Comparison of ENCODE assay signal across 8 cellular contexts in the genomic region with DNA sequence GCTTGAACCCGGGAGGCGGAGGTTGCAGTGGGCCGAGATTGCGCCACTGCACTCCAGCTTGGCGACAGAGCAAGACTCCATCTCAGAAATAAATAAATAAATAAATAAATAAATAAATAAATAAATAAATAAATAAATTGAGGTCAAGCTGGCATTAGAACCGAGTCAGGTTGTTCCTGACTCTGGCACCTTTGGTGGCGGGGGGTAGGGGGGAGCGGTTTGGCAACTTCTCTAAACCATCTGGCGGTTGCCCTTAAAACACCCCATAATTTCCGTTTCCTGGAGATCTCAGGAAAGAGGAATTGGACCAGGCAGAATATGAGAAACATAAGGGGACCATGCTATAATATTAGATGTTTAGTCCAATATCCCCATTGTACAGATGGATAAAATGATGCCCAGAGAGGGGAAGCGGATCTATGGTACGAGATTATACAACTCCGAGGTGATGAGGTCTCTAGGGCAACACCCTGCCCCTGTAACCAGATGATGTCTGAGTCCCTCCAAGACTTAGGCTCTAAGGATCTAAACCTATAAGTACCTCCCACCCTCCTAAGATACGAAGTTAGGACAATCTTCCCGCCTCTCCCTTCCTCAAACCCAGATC. TPM values are rescaled to one million over a fixed set of nuclear protein-coding genes. Genes with fewer than 3 reads are reported as not detected.
DNase-seq lines count a peak whose midpoint lies in the region; FAIRE-seq and TF ChIP-seq lines count a peak whose summit lies in the region.

No MANE protein-coding gene starts in this region.

- no peaks in the 10 kb centered on the region for H3K79me2 ChIP-seq in KMS-11 (ENCODE audit: insufficient read depth, low read depth)

- peaks cover 17% of the 10 kb centered on the region for H3K27me3 Mint-ChIP-seq in brain
- no peaks in the 10 kb centered on the region for H3K27me3 Mint-ChIP-seq in mesothelial cell of epicardium (ENCODE audit: low read depth)

- H3K36me3 ChIP-seq in KMS-11 (ENCODE audit: insufficient read depth), result no peaks in the 10 kb centered on the region

- TF ChIP-seq CTCF in C4-2B (conservative IDR thresholded peaks at IDR 0.05), result no peak; the same call in 1 of the 2 replicates
- TF ChIP-seq CTCF in KMS-11 (conservative IDR thresholded peaks at IDR 0.05; ENCODE audit: low read depth, low read length), result no peak
- no peak for TF ChIP-seq CTCF in brain (conservative IDR thresholded peaks at IDR 0.05)
- no peak for TF ChIP-seq CTCF in mesothelial cell of epicardium (IDR thresholded peaks at IDR 0.05; ENCODE audit: unreplicated experiment)

- H3K4me3 ChIP-seq in KMS-11 (IDR thresholded peaks at IDR 0.05; ENCODE audit: insufficient read depth, low read depth, low read length), result no peak overlapping the region

- H3K36me3 Mint-ChIP-seq in brain, result peaks cover 4% of the 10 kb centered on the region
- peaks cover 2% of the 10 kb centered on the region for H3K36me3 Mint-ChIP-seq in mesothelial cell of epicardium

- H3K4me1 Mint-ChIP-seq in brain, result peaks cover 45% of the 10 kb centered on the region
- peaks cover 6% of the 10 kb centered on the region for H3K4me1 Mint-ChIP-seq in mesothelial cell of epicardium

- H3K4me3 Mint-ChIP-seq in brain (peak overlapping the region; percentile 90 to 97 (median 97)), mesothelial cell of epicardium (peak overlapping the region; percentile 90)

- H3K27me3 ChIP-seq in KMS-11 (ENCODE audit: insufficient read depth, low read depth), result no peaks in the 10 kb centered on the region

- peak overlapping the region; percentile 36 for H3K4me2 ChIP-seq in KMS-11

- H3K27ac Mint-ChIP-seq in brain (peak overlapping the region; percentile 89 to 97 (median 96)), mesothelial cell of epicardium (peak overlapping the region; percentile 63)

- H3K9me3 Mint-ChIP-seq in brain (peaks cover 0 to 6% (median 0%) of the 10 kb centered on the region in 5 experiments), mesothelial cell of epicardium (no peaks in the 10 kb centered on the region)

- FAIRE-seq in urothelium cell line (lab: Jason Lieb, UNC), result no peak

- H3K4me1 ChIP-seq in KMS-11 (ENCODE audit: low read depth, poor library complexity, severe bottlenecking), result peaks cover 18% of the 10 kb centered on the region

- intact Hi-C loops in posterior cingulate gyrus (cut with DNase I), result loop anchor here (5.0 kb wide), 2 partner anchors 406 to 456 kb away; no protein-coding TSS in a partner anchor

- peak overlapping the region; percentile 98 for H3K9ac ChIP-seq in KMS-11

- DNase-seq in mesothelial cell of epicardium (ENCODE audit: low spot score in 2 of 2, unreplicated experiment in 2 of 2) (no peak), urothelium cell line (ENCODE audit: low spot score) (no peak), mesenteric fat pad (ENCODE audit: low spot score) (no peak), posterior cingulate gyrus (no peak)
- no peak for DNase-seq in stimulated activated CD4-positive, alpha-beta T cell treated with anti-CD3 and anti-CD28 coated beads, Interleukin-2, amount 100 ng/mL, for 48 hours

- no peaks in the 10 kb centered on the region for H4K20me1 ChIP-seq in KMS-11 (ENCODE audit: insufficient read depth)

- peak overlapping the region; percentile 88 for H2AFZ ChIP-seq in KMS-11 (ENCODE audit: low read depth)

- peak overlapping the region; percentile 63 for H3K27ac ChIP-seq in C4-2B
- H3K27ac ChIP-seq in KMS-11, result peak overlapping the region; percentile 91

RNA-seq across cellular contexts. Expression of a gene that starts 0.8 kb away (rescaled TPM):
- 28.6 TPM for polyA plus RNA-seq in brain (ENCODE audit: insufficient read depth, low read depth, low replicate concordance)
- 19.4 to 20.0 TPM (median 19.7 TPM) in 3 replicates for total RNA-seq in mesothelial cell of epicardium
- total RNA-seq in mesenteric fat pad, result 25.3 TPM
